ENCODE assay signal across 15 cellular contexts in genomic region chr1:117686907-117687306, GRCh38.
DNase-seq lines count a peak whose midpoint lies in the region; ATAC-seq, FAIRE-seq and TF ChIP-seq lines count a peak whose summit lies in the region.
"Had no signal": no experiment of that assay in that cellular context is flagged by ENCODE, and none has a peak within 500 bp of the region (broad histone marks: within the 10 kb centered on the region; RNA-seq: fewer than 3 reads in every experiment).

No MANE protein-coding gene starts in this region.

- FAIRE-seq in HTR-8/SVneo (lab: Jason Lieb, UNC) (no peak), HepG2 (lab: Jason Lieb, UNC) (no peak)
- FAIRE-seq: D721Med had no signal

- TF ChIP-seq EP300 in HepG2 (IDR thresholded peaks at IDR 0.05; ENCODE audit: low read depth in 2 of 2, low read length in 2 of 2): no peak
- no peak for TF ChIP-seq EP300 in HepG2 (CRISPR knock-in tag; IDR thresholded peaks at IDR 0.05; ENCODE audit: borderline replicate concordance)

- no peak overlapping the region for H3K27ac ChIP-seq in HepG2 (ENCODE audit: extremely low read length, insufficient read depth, low read length)
- H3K27ac ChIP-seq in PC-3 (ENCODE audit: low read length): no peak overlapping the region
- H3K27ac ChIP-seq: epithelial cell of prostate, neutrophil, WERI-Rb-1 had no signal

- H3K4me3 ChIP-seq in cardiac fibroblast (replicated peaks in 1 of 2; ENCODE audit: low read depth in 2 of 2, low read length in 2 of 2): no peak overlapping the region
- no peak overlapping the region for H3K4me3 ChIP-seq in HepG2 (replicated peaks in 1 of 3; ENCODE audit: insufficient read depth in 1 of 3, low read depth in 2 of 3, low read length in 3 of 3)
- H3K4me3 ChIP-seq in PC-3 (ENCODE audit: low read length): no peak overlapping the region

- H3K4me1 ChIP-seq in HepG2 (ENCODE audit: insufficient read depth, low read length): peaks cover 18% of the 10 kb centered on the region
- no peaks in the 10 kb centered on the region for H3K4me1 ChIP-seq in PC-3 (ENCODE audit: insufficient read depth, low read length)

- WGBS in HepG2 (ENCODE audit: low lambda C conversion rate): 38% methylated on average over 1 of the region's 2 CpGs

- H3K27me3 Mint-ChIP-seq in natural killer cell (ENCODE audit: low read depth in 2 of 2): peaks cover 10 to 18% of the 10 kb centered on the region in 2 donors

- intact Hi-C loops in HepG2 (cut with micrococcal nuclease; ENCODE audit: unreplicated experiment) (no loop called here), natural killer cell (cut with micrococcal nuclease) (no loop called here), PC-3 (cut with micrococcal nuclease) (no loop called here)

- no peak overlapping the region for H2AFZ ChIP-seq in HepG2 (ENCODE audit: low read length)
- H2AFZ ChIP-seq in PC-3 (ENCODE audit: low read length): no peak overlapping the region

- H3F3A ChIP-seq in PC-3 (ENCODE audit: low read length, unreplicated experiment): no peaks in the 10 kb centered on the region

- H3K36me3 Mint-ChIP-seq in natural killer cell: no peaks in the 10 kb centered on the region
- H3K36me3 Mint-ChIP-seq: activated CD8-positive, alpha-beta memory T cell treated with anti-CD3 and anti-CD28 coated beads, Interleukin-2, amount 10 ng/mL, durations not matched to agents 7 days and 5 days; activated naive CD4-positive, alpha-beta T cell treated with anti-CD3 and anti-CD28 coated beads, Interleukin-2, amount 10 ng/mL, durations not matched to agents 7 days and 5 days had no signal

- in situ Hi-C loops in ACHN (cut with HindIII; ENCODE audit: low pct_ligation_motif_present, low pct_unique_long_range_greater_than_20kb, low sequenced_read_pairs): no loop called here
- in situ Hi-C loops in HepG2 (cut with HindIII; ENCODE audit: extremely low pct_ligation_motif_present, low pct_unique_long_range_greater_than_20kb): no loop called here

- peak; percentile 77 for ATAC-seq in HepG2
- ATAC-seq in GM19467 (IDR thresholded peaks at IDR 0.05; ENCODE audit: unreplicated experiment): no peak
- no peak for ATAC-seq in natural killer cell
- ATAC-seq in PC-3: no peak
- ATAC-seq: activated CD8-positive, alpha-beta memory T cell treated with anti-CD3 and anti-CD28 coated beads, Interleukin-2, amount 10 ng/mL, durations not matched to agents 7 days and 5 days had no signal

- no peak overlapping the region for H3K27ac Mint-ChIP-seq in natural killer cell
- H3K27ac Mint-ChIP-seq: activated CD8-positive, alpha-beta memory T cell treated with anti-CD3 and anti-CD28 coated beads, Interleukin-2, amount 10 ng/mL, durations not matched to agents 7 days and 5 days; activated naive CD4-positive, alpha-beta T cell treated with anti-CD3 and anti-CD28 coated beads, Interleukin-2, amount 10 ng/mL, durations not matched to agents 7 days and 5 days had no signal

- H3K4me1 Mint-ChIP-seq in natural killer cell: no peaks in the 10 kb centered on the region
- H3K4me1 Mint-ChIP-seq: central memory CD8-positive, alpha-beta T cell had no signal

- H3K27me3 ChIP-seq in HepG2 (ENCODE audit: control insufficient read depth in 1 of 2, insufficient read depth in 2 of 2, low read length in 2 of 2) (peaks cover 0 to 8% of the 10 kb centered on the region in 2 experiments; a peak in 1 of 5 replicates), PC-3 (ENCODE audit: low read length) (peaks cover 28% of the 10 kb centered on the region)

- TF ChIP-seq POLR2A in HepG2 (IDR thresholded peaks at IDR 0.05; ENCODE audit: insufficient read depth in 1 of 2, low read depth in 2 of 2, low read length in 2 of 2): no peak

- H3K36me3 ChIP-seq in HepG2 (replicated peaks in 1 of 2; ENCODE audit: control insufficient read depth in 1 of 2, insufficient read depth in 2 of 2, low read length in 2 of 2): no peaks in the 10 kb centered on the region
- no peaks in the 10 kb centered on the region for H3K36me3 ChIP-seq in PC-3 (ENCODE audit: low read depth, low read length)
- H3K36me3 ChIP-seq: neutrophil, WERI-Rb-1 had no signal

- H3K79me2 ChIP-seq in HepG2 (ENCODE audit: insufficient read depth, low read length) (no peaks in the 10 kb centered on the region), PC-3 (ENCODE audit: low read length) (no peaks in the 10 kb centered on the region)

- H3K4me2 ChIP-seq in HepG2 (ENCODE audit: low read depth, low read length): no peak overlapping the region
- H3K4me2 ChIP-seq in PC-3 (ENCODE audit: low read length): no peak overlapping the region

- BruUV-seq in HepG2 (replicated peaks; lab: Mats Ljungman, UMichigan) (no TSS peak), PC-3 (replicated peaks; lab: Mats Ljungman, UMichigan) (no TSS peak)

- H3K9me3 Mint-ChIP-seq in natural killer cell: no peaks in the 10 kb centered on the region
- H3K9me3 Mint-ChIP-seq: activated naive CD4-positive, alpha-beta T cell treated with anti-CD3 and anti-CD28 coated beads, Interleukin-2, amount 10 ng/mL, durations not matched to agents 7 days and 5 days; central memory CD8-positive, alpha-beta T cell had no signal

- H3K9me2 ChIP-seq in PC-3 (replicated peaks; ENCODE audit: low read length): no peaks in the 10 kb centered on the region

- POLR2A ChIA-PET in HepG2 (lab: Yijun Ruan, JAX): no interaction called here
- POLR2A ChIA-PET in PC-3 (lab: Charles Lee; ENCODE audit: unreplicated experiment): interaction anchor here (0.5 kb wide), 1 partner anchor 235 kb away, joined by 4 read pairs; no protein-coding TSS in a partner anchor

- DNase-seq in ACHN (peak; percentile 68), HTR-8/SVneo (ENCODE audit: insufficient read length, low spot score) (peak; percentile 26), cardiac fibroblast (ENCODE audit: low read depth in 2 of 2) (peak; percentile 19 to 69), HepG2 (ENCODE audit: low spot score) (peak; percentile 58), GDM1 (lab: John Stamatoyannopoulos, UW) (no peak), natural killer cell (no peak), PC-3 (no peak)
- DNase-seq: activated naive CD4-positive, alpha-beta T cell treated with anti-CD3 and anti-CD28 coated beads, Interleukin-2, amount 10 ng/mL, durations not matched to agents 7 days and 5 days; WERI-Rb-1 had no signal

- H3K9ac ChIP-seq in HepG2 (ENCODE audit: insufficient read depth, low read depth, low read length) (no peak overlapping the region), PC-3 (ENCODE audit: low read length) (no peak overlapping the region)

- no peak overlapping the region for H3K4me3 Mint-ChIP-seq in natural killer cell
- H3K4me3 Mint-ChIP-seq: activated CD8-positive, alpha-beta memory T cell treated with anti-CD3 and anti-CD28 coated beads, Interleukin-2, amount 10 ng/mL, durations not matched to agents 7 days and 5 days; activated naive CD4-positive, alpha-beta T cell treated with anti-CD3 and anti-CD28 coated beads, Interleukin-2, amount 10 ng/mL, durations not matched to agents 7 days and 5 days; central memory CD8-positive, alpha-beta T cell had no signal

- TF ChIP-seq CTCF in cardiac fibroblast (IDR thresholded peaks at IDR 0.05; ENCODE audit: low read depth, low read length) (no peak), HepG2 (CRISPR knock-in tag; IDR thresholded peaks at IDR 0.05) (no peak), natural killer cell (IDR thresholded peaks at IDR 0.05) (no peak), PC-3 (conservative IDR thresholded peaks at IDR 0.05; ENCODE audit: low read depth, low read length) (no peak)

- no peak for TF ChIP-seq RAD21 in HepG2 (CRISPR knock-in tag; IDR thresholded peaks at IDR 0.05)

- CTCF ChIA-PET in HepG2 (lab: Yijun Ruan, JAX; ENCODE audit: low intra/inter-chr PET ratio, low total read pairs) (no interaction called here), PC-3 (lab: Charles Lee) (no interaction called here)

- no peaks in the 10 kb centered on the region for H3K9me3 ChIP-seq in HepG2 (ENCODE audit: low read length)
- H3K9me3 ChIP-seq in PC-3 (ENCODE audit: low read length): no peaks in the 10 kb centered on the region
- H3K9me3 ChIP-seq: neutrophil had no signal

- H4K20me1 ChIP-seq in HepG2 (ENCODE audit: insufficient read depth, low read length): no peaks in the 10 kb centered on the region
- H4K20me1 ChIP-seq in PC-3 (ENCODE audit: low read length): no peaks in the 10 kb centered on the region

TF ChIP-seq in HepG2, 621 proteins besides CTCF, POLR2A, EP300 and RAD21:
- peak; percentile 75 for TF ChIP-seq FOSL2 (CRISPR knock-in tag; IDR thresholded peaks at IDR 0.05)
- TF ChIP-seq RARA (CRISPR knock-in tag; IDR thresholded peaks at IDR 0.05): peak; percentile 67
- no peak for TF ChIP-seq ZNF329 (CRISPR knock-in tag; IDR thresholded peaks at IDR 0.05; ENCODE audit: low read depth)
- TF ChIP-seq BCL6 (CRISPR knock-in tag; IDR thresholded peaks at IDR 0.05): 0 out of 2 replicates have a peak, but pooled peaks have one; percentile 22

Comparison
In these comparisons a context has a peak if more than half of its experiments do, and no peak if none do; other contexts are left out.
1. DNase-seq: peak in ACHN (single experiment), HTR-8/SVneo (single experiment), cardiac fibroblast (2 of 2) and HepG2 (single experiment); none in GDM1 (single experiment), natural killer cell (single experiment) and PC-3 (single experiment).